8 cellular contexts compared by ENCODE assay signal in the genomic region with DNA sequence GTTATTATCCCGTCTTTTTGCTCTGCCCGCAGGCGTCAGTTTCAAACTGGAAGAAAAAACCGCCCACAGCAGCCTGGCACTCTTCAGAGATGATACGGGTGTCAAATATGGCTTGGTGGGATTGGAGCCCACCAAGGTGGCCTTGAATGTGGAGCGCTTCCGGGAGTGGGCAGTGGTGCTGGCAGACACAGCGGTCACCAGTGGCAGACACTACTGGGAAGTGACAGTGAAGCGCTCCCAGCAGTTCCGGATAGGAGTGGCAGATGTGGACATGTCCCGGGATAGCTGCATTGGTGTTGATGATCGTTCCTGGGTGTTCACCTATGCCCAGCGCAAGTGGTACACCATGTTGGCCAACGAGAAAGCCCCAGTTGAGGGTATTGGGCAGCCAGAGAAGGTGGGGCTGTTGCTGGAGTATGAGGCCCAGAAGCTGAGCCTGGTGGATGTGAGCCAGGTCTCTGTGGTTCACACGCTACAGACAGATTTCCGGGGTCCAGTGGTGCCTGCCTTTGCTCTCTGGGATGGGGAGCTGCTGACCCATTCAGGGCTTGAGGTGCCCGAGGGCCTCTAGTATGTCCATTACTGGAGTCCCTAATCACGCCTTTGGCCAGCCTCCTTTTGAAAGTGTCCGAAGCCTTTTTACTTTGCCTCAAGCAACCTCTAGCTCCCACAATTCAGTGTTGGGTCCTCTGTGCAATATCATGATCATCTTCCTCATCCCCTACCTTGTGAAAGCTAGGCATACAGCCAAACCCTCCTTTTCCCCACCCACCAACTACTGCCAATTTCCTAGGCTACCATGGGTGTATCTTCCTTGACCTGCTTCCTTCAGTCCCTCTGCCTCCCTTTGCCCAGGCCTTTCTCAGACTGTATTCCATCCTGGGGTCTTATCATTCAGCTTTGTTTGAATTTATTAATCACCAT. TPM values are rescaled to one million over a fixed set of nuclear protein-coding genes. Genes with fewer than 3 reads are reported as not detected.
DNase-seq lines count a peak whose midpoint lies in the region; ATAC-seq and TF ChIP-seq lines count a peak whose summit lies in the region.

No MANE protein-coding gene starts in this region.

- DNase-seq in Caki2 (ENCODE audit: low read depth) (peak; percentile 47), LNCaP clone FGC (ENCODE audit: low read depth) (no peak), adrenal gland (peak; percentile 36 to 80 (median 69)), islet precursor cell (peak; percentile 54), NCI-H345 (lab: John Stamatoyannopoulos, UW) (no peak), OCI-M2 (lab: John Stamatoyannopoulos, UW; ENCODE audit: unreplicated experiment) (no peak), NCI-H2081 treated with DMSO at 0.1 percent for 48 hours (lab: John Stamatoyannopoulos, UW) (no peak)
- DNase-seq in stimulated activated naive B cell treated with anti-CD40 and anti-IgM and Interleukin-4, amounts not matched to agents 10 μg/mL and 1 μg/mL and 100 μg/mL, for 72 hours, result no peak

- H3K4me1 Mint-ChIP-seq in stimulated activated naive B cell treated with anti-CD40 and anti-IgM and Interleukin-4, amounts not matched to agents 10 μg/mL and 1 μg/mL and 100 μg/mL, for 72 hours, result peaks cover 17 to 31% of the 10 kb centered on the region in 2 donors

- TF ChIP-seq CTCF in LNCaP clone FGC (IDR thresholded peaks at IDR 0.05; ENCODE audit: control insufficient read depth, extremely low read depth, insufficient read depth) (no peak), adrenal gland (IDR thresholded peaks at IDR 0.05) (no peak)

- H3K4me3 ChIP-seq in LNCaP clone FGC (ENCODE audit: low read depth, low read length) (peak overlapping the region; percentile 76), adrenal gland (peak overlapping the region; percentile 20 to 87 (median 44))

- no peaks in the 10 kb centered on the region for H3K9me3 Mint-ChIP-seq in stimulated activated naive B cell treated with anti-CD40 and anti-IgM and Interleukin-4, amounts not matched to agents 10 μg/mL and 1 μg/mL and 100 μg/mL, for 72 hours

- no peaks in the 10 kb centered on the region for H3K9me3 ChIP-seq in adrenal gland (replicated peaks in 1 of 3)

- no peaks in the 10 kb centered on the region for H3K27me3 ChIP-seq in adrenal gland

- in situ Hi-C loops in Caki2 (cut with HindIII; ENCODE audit: low pct_unique_long_range_greater_than_20kb, low sequenced_read_pairs), result no loop called here

- H3K27ac Mint-ChIP-seq in stimulated activated naive B cell treated with anti-CD40 and anti-IgM and Interleukin-4, amounts not matched to agents 10 μg/mL and 1 μg/mL and 100 μg/mL, for 72 hours, result peak overlapping the region; percentile 96

- H3K36me3 ChIP-seq in adrenal gland (replicated peaks in 1 of 2), result peaks cover 0 to 4% of the 10 kb centered on the region in 2 donors

- H3K27ac ChIP-seq in adrenal gland, result peak overlapping the region; percentile 81 to 95 (median 92)

- TF ChIP-seq POLR2A in adrenal gland (IDR thresholded peaks at IDR 0.05), result peak in 1 of 2 donors; percentile 3

- intact Hi-C loops in adrenal gland (cut with DNase I), result loop anchor here in 1 of 2 donors (10.0 kb wide), 1 partner anchor 144 kb away; no protein-coding TSS in a partner anchor

- H3K4me3 Mint-ChIP-seq in stimulated activated naive B cell treated with anti-CD40 and anti-IgM and Interleukin-4, amounts not matched to agents 10 μg/mL and 1 μg/mL and 100 μg/mL, for 72 hours, result peak overlapping the region; percentile 87 to 98

- ATAC-seq in stimulated activated naive B cell treated with anti-CD40 and anti-IgM and Interleukin-4, amounts not matched to agents 10 μg/mL and 1 μg/mL and 100 μg/mL, for 72 hours (replicated peaks), result no peak

- H3K27me3 Mint-ChIP-seq in stimulated activated naive B cell treated with anti-CD40 and anti-IgM and Interleukin-4, amounts not matched to agents 10 μg/mL and 1 μg/mL and 100 μg/mL, for 72 hours, result no peaks in the 10 kb centered on the region

- WGBS in adrenal gland, 4 donors, result 33 to 38% (median 35%) methylated on average over 14 to 19 of the region's 19 CpGs

- peaks cover 8 to 25% of the 10 kb centered on the region in 2 donors for H3K4me1 ChIP-seq in adrenal gland (replicated peaks in 1 of 2)

- peaks cover 19 to 21% of the 10 kb centered on the region in 2 donors for H3K36me3 Mint-ChIP-seq in stimulated activated naive B cell treated with anti-CD40 and anti-IgM and Interleukin-4, amounts not matched to agents 10 μg/mL and 1 μg/mL and 100 μg/mL, for 72 hours

RNA-seq across cellular contexts. Expression of gene SPRYD4, which starts 0.9 kb away (rescaled TPM):
- total RNA-seq in Caki2 (2014; rRNA removed; shearing (Covaris generic); ENCODE audit: low replicate concordance), result 1.7 and 3.0 TPM in 2 replicates
- total RNA-seq in adrenal gland, result 1 to 10 TPM; 2.8 to 6.2 (median 5.2) TPM
- polyA plus RNA-seq in adrenal gland, result 1 to 10 TPM; 2.5 to 5.6 (median 3.2) TPM

RNA-seq across cellular contexts. Expression of gene MIP, which starts 14.8 kb away (rescaled TPM):
- not detected in 2 replicates for total RNA-seq in Caki2 (2014; rRNA removed; shearing (Covaris generic); ENCODE audit: low replicate concordance)
- 1 to 10 TPM in 1 of 8 donors, under 1 TPM in 3, not detected in 4; 0.32 to 1.6 (median 0.39) TPM for total RNA-seq in adrenal gland
- polyA plus RNA-seq in adrenal gland, result under 1 TPM; 0.08 to 0.24 (median 0.17) TPM

RNA-seq across cellular contexts. Expression of gene GLS2, which starts 18.7 kb away (rescaled TPM):
- total RNA-seq in Caki2 (2014; rRNA removed; shearing (Covaris generic); ENCODE audit: low replicate concordance), result not detected in 2 replicates
- total RNA-seq in adrenal gland, result 1 to 10 TPM in 5 of 8 donors, under 1 TPM in 2, not detected in 1; 0.68 to 3.3 (median 1.1) TPM
- polyA plus RNA-seq in adrenal gland, result 1 to 10 TPM; 1.5 to 5.3 (median 1.6) TPM

RNA-seq across cellular contexts. Expression of gene TIMELESS, which starts 20.0 kb away (rescaled TPM):
- total RNA-seq in Caki2 (2014; rRNA removed; shearing (Covaris generic); ENCODE audit: low replicate concordance), result 33.3 and 46.0 TPM in 2 replicates
- total RNA-seq in adrenal gland, result 1 to 10 TPM; 5.9 to 8.5 (median 7.0) TPM
- 1 to 10 TPM; 4.6 to 5.6 (median 5.3) TPM for polyA plus RNA-seq in adrenal gland

RNA-seq across cellular contexts. Expression of gene RBMS2, which starts 52.4 kb away (rescaled TPM):
- 11.9 and 16.6 TPM in 2 replicates for total RNA-seq in Caki2 (2014; rRNA removed; shearing (Covaris generic); ENCODE audit: low replicate concordance)
- 10 to 100 TPM in 7 of 8 donors, 1 to 10 TPM in 1; 9.6 to 41.5 (median 26.2) TPM for total RNA-seq in adrenal gland
- polyA plus RNA-seq in adrenal gland, result 10 to 100 TPM in 2 of 3 donors, 1 to 10 TPM in 1; 7.6 to 20.9 (median 11.3) TPM

Comparison
In these comparisons a context has a peak if more than half of its experiments do, and no peak if none do; other contexts are left out.
1. DNase-seq: peak in Caki2 (single experiment), adrenal gland (7 of 7) and islet precursor cell (single experiment); none in LNCaP clone FGC (single experiment), stimulated activated naive B cell treated with anti-CD40 and anti-IgM and Interleukin-4, amounts not matched to agents 10 μg/mL and 1 μg/mL and 100 μg/mL, for 72 hours (single experiment), NCI-H345 (single experiment), OCI-M2 (single experiment) and NCI-H2081 treated with DMSO at 0.1 percent for 48 hours (single experiment).